ENCODE assay signal across 9 cellular contexts in genomic region chr15:70324001-70324974, GRCh38.
DNase-seq lines count a peak whose midpoint lies in the region; ATAC-seq, FAIRE-seq and TF ChIP-seq lines count a peak whose summit lies in the region.
"Had no signal": no experiment of that assay in that cellular context is flagged by ENCODE, and none has a peak within 500 bp of the region (broad histone marks: within the 10 kb centered on the region; RNA-seq: fewer than 3 reads in every experiment).

No MANE protein-coding gene starts in this region.

- H3K9me3 ChIP-seq in MG63 (no peaks in the 10 kb centered on the region), pancreas (no peaks in the 10 kb centered on the region), tibial nerve (no peaks in the 10 kb centered on the region)

- no peak overlapping the region for H3K4me3 Mint-ChIP-seq in nephron progenitor cell
- H3K4me3 Mint-ChIP-seq: activated T-helper 17 cell treated with anti-CD3 and anti-CD28 coated beads, Interleukin-2, amount 50 U/mL, for 72 hours had no signal

- H3K4me1 ChIP-seq in pancreas (peaks cover 0 to 6% (median 0%) of the 10 kb centered on the region in 3 donors), tibial nerve (peaks cover 0 to 75% (median 37%) of the 10 kb centered on the region in 4 donors)

- H3K36me3 ChIP-seq in MG63 (no peaks in the 10 kb centered on the region), pancreas (no peaks in the 10 kb centered on the region), tibial nerve (no peaks in the 10 kb centered on the region)

- no peak for FAIRE-seq in pancreas (lab: Jason Lieb, UNC)

- peak; percentile 62 for DNase-seq in COR-L47 (lab: John Stamatoyannopoulos, UW)
- DNase-seq in MG63, result peak; percentile 92
- DNase-seq in brain pericyte (ENCODE audit: low read depth, low spot score), result peak; percentile 82
- no peak for DNase-seq in pancreas
- DNase-seq in GM10266 (ENCODE audit: extremely low spot score), result no peak
- no peak for DNase-seq in nephron progenitor cell
- no peak for DNase-seq in NCI-H187 (lab: John Stamatoyannopoulos, UW)
- no peak for DNase-seq in tibial nerve (ENCODE audit: low spot score in 2 of 2)

- peak in 1 of 2 donors; percentile 40 for TF ChIP-seq EP300 in tibial nerve (IDR thresholded peaks at IDR 0.05)

- H3K27me3 ChIP-seq in MG63, result no peaks in the 10 kb centered on the region
- H3K27me3 ChIP-seq in pancreas, result no peaks in the 10 kb centered on the region
- H3K27me3 ChIP-seq in tibial nerve, result no peaks in the 10 kb centered on the region

- no peak overlapping the region for H3K27ac Mint-ChIP-seq in nephron progenitor cell
- H3K27ac Mint-ChIP-seq: activated T-helper 17 cell treated with anti-CD3 and anti-CD28 coated beads, Interleukin-2, amount 50 U/mL, for 72 hours had no signal

- no peak for TF ChIP-seq CTCF in pancreas (IDR thresholded peaks at IDR 0.05)
- TF ChIP-seq CTCF in GM10266 (IDR thresholded peaks at IDR 0.05; ENCODE audit: control insufficient read depth, insufficient read depth, low read depth, missing control alignments), result no peak
- no peak for TF ChIP-seq CTCF in nephron progenitor cell (IDR thresholded peaks at IDR 0.05)
- TF ChIP-seq CTCF in tibial nerve (IDR thresholded peaks at IDR 0.05), result no peak

- H3K36me3 Mint-ChIP-seq in nephron progenitor cell (ENCODE audit: low read depth), result no peaks in the 10 kb centered on the region

- H3K27me3 Mint-ChIP-seq in nephron progenitor cell (ENCODE audit: low read depth, poor library complexity), result peaks cover 18% of the 10 kb centered on the region

- H3K4me1 Mint-ChIP-seq in nephron progenitor cell, result peaks cover 48% of the 10 kb centered on the region
- H3K4me1 Mint-ChIP-seq: activated T-helper 17 cell treated with anti-CD3 and anti-CD28 coated beads, Interleukin-2, amount 50 U/mL, for 72 hours had no signal

- 67 to 70% methylated on average over 15 of the region's 15 CpGs for WGBS in pancreas, 2 donors
- 64 to 66% methylated on average over 15 of the region's 15 CpGs for WGBS in tibial nerve, 2 donors

- intact Hi-C loops in pancreas (cut with DNase I), result no loop called here

- peak in 3 of 4 donors; percentile 26 to 54 (median 30) for ATAC-seq in pancreas
- ATAC-seq: activated T-helper 17 cell treated with anti-CD3 and anti-CD28 coated beads, Interleukin-2, amount 50 U/mL, for 72 hours had no signal

- H3K27ac ChIP-seq in pancreas (no peak overlapping the region), tibial nerve (peak overlapping the region in 2 of 4 donors; percentile 65 to 75)

- no peak for TF ChIP-seq POLR2A in tibial nerve (IDR thresholded peaks at IDR 0.05)

- H3K4me3 ChIP-seq in MG63 (no peak overlapping the region), pancreas (no peak overlapping the region), tibial nerve (no peak overlapping the region)

- H3K9me3 Mint-ChIP-seq in nephron progenitor cell, result no peaks in the 10 kb centered on the region
- H3K9me3 Mint-ChIP-seq: activated T-helper 17 cell treated with anti-CD3 and anti-CD28 coated beads, Interleukin-2, amount 50 U/mL, for 72 hours had no signal

Comparison
In these comparisons a context has a peak if more than half of its experiments do, and no peak if none do; other contexts are left out.
1. DNase-seq: peak in COR-L47 (single experiment), MG63 (single experiment) and brain pericyte (single experiment); none in pancreas (0 of 6), GM10266 (single experiment), nephron progenitor cell (single experiment), NCI-H187 (0 of 2) and tibial nerve (0 of 2).